13 cellular contexts compared by ENCODE assay signal in genomic region chr10:95201736-95202135, GRCh38. TPM values are rescaled to one million over a fixed set of nuclear protein-coding genes. Genes with fewer than 3 reads are reported as not detected.
DNase-seq lines count a peak whose midpoint lies in the region; ATAC-seq and TF ChIP-seq lines count a peak whose summit lies in the region.
"Had no signal": no experiment of that assay in that cellular context is flagged by ENCODE, and none has a peak within 500 bp of the region (broad histone marks: within the 10 kb centered on the region; RNA-seq: fewer than 3 reads in every experiment).

No MANE protein-coding gene starts in this region.

- no peak for ATAC-seq in HG03196 (IDR thresholded peaks at IDR 0.05; ENCODE audit: unreplicated experiment)
- ATAC-seq: naive thymus-derived CD4-positive, alpha-beta T cell had no signal

- TF ChIP-seq CTCF in astrocyte of the spinal cord (IDR thresholded peaks at IDR 0.05; ENCODE audit: low read depth, low read length): peak; percentile 49

- H3K4me3 ChIP-seq in astrocyte of the spinal cord (ENCODE audit: low read depth, low read length): no peak overlapping the region

- peak; percentile 58 for DNase-seq in GM03348 (ENCODE audit: low spot score)
- DNase-seq in LHCN-M2 (ENCODE audit: low read depth): peak; percentile 61
- no peak for DNase-seq in astrocyte of the spinal cord (ENCODE audit: low read depth, low spot score)
- peak; percentile 60 for DNase-seq in kidney tubule cell (ENCODE audit: low spot score)
- no peak for DNase-seq in anterior cingulate cortex (lab: John Stamatoyannopoulos, UW)
- DNase-seq in effector CD4-positive, alpha-beta T cell: no peak
- DNase-seq in NCI-H146 (lab: John Stamatoyannopoulos, UW): no peak
- DNase-seq: activated B cell treated with CpG ODN at 0.5 μM for 24 hours; DMS79 treated with DMSO at 0.1 percent for 48 hours; naive thymus-derived CD4-positive, alpha-beta T cell; NCI-H187 treated with DMSO at 0.1 percent for 48 hours had no signal

- in situ Hi-C loops in astrocyte of the spinal cord (cut with HindIII; ENCODE audit: low sequenced_read_pairs): no loop called here

RNA-seq across cellular contexts. Expression of gene ACSM6, which starts 7.7 kb away (rescaled TPM):
- total RNA-seq in LHCN-M2 (2014; rRNA removed): not detected in 2 replicates
- polyA plus RNA-seq in LHCN-M2 (2012): not detected
- total RNA-seq: activated B cell treated with CpG ODN at 0.5 μM for 24 hours; dermis microvascular lymphatic vessel endothelial cell; naive thymus-derived CD4-positive, alpha-beta T cell had no signal
- polyA plus RNA-seq: naive thymus-derived CD4-positive, alpha-beta T cell had no signal

Comparison
In these comparisons a context has a peak if more than half of its experiments do, and no peak if none do; other contexts are left out.
1. DNase-seq: peak in GM03348 (single experiment), LHCN-M2 (single experiment) and kidney tubule cell (single experiment); none in astrocyte of the spinal cord (single experiment), anterior cingulate cortex (0 of 58), effector CD4-positive, alpha-beta T cell (single experiment) and NCI-H146 (single experiment).